In the genomic region with DNA sequence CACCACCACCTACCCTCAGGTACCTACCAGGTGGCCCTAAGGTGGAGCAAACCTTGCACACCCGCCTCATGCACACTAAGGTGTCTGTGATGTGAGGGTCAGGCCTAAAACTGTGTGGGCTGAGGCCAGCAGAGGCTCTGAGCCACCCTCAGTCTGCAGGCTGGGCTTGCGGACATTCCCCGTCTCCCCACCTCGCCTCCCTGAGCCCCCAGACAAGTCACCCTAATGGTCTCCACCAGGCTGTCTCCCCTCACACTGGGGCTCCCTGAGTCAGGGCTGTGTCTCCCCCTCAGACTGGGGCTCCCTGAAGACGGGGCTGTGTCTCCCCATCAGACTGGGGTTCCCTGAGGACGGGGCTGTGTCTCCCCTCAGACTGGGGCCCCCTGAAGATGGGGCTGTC, we compare ENCODE assay signal across 21 cellular contexts. TPM values are rescaled to one million over a fixed set of nuclear protein-coding genes. Genes with fewer than 3 reads are reported as not detected.
DNase-seq lines count a peak whose midpoint lies in the region; ATAC-seq, FAIRE-seq and TF ChIP-seq lines count a peak whose summit lies in the region.
"Had no signal": no experiment of that assay in that cellular context is flagged by ENCODE, and none has a peak within 500 bp of the region (broad histone marks: within the 10 kb centered on the region; RNA-seq: fewer than 3 reads in every experiment).

No MANE protein-coding gene starts in this region.

- no peak overlapping the region for H3K4me3 ChIP-seq in astrocyte (ENCODE audit: insufficient read depth, low read depth, low read length)
- no peak overlapping the region for H3K4me3 ChIP-seq in left lung
- H3K4me3 ChIP-seq in neuron (ENCODE audit: low read length), result no peak overlapping the region
- H3K4me3 ChIP-seq: A549, HAP-1, MG63 had no signal

- H2AK5ac ChIP-seq in H9 (ENCODE audit: insufficient read length, low read length), result no peak overlapping the region

- H3K36me3 Mint-ChIP-seq in H9 (ENCODE audit: insufficient read depth in 1 of 3, low read depth in 3 of 3) (peaks cover 6 to 21% (median 11%) of the 10 kb centered on the region in 3 experiments), astrocyte (ENCODE audit: low read depth, unreplicated experiment) (peaks cover 2% of the 10 kb centered on the region)
- H3K36me3 Mint-ChIP-seq: CD4-positive, alpha-beta memory T cell had no signal

- H2AFZ ChIP-seq in H9 (ENCODE audit: low read length) (no peak overlapping the region), astrocyte (ENCODE audit: low read depth, low read length) (no peak overlapping the region), neuron (ENCODE audit: low read depth, low read length) (peak overlapping the region; percentile 29)

- H3K36me3 ChIP-seq in astrocyte (ENCODE audit: insufficient read depth, low read length) (no peaks in the 10 kb centered on the region), left lung (no peaks in the 10 kb centered on the region), neuron (ENCODE audit: insufficient read depth, low read length) (no peaks in the 10 kb centered on the region)
- H3K36me3 ChIP-seq: HAP-1, MG63 had no signal

- no peak overlapping the region for H3K18ac ChIP-seq in H9 (ENCODE audit: insufficient read length, low read depth, low read length)

- H2BK20ac ChIP-seq in H9 (ENCODE audit: low read depth, low read length, poor library complexity, severe bottlenecking), result no peak overlapping the region

- H3K27ac ChIP-seq in H9 (ENCODE audit: insufficient read length, low read depth, low read length) (no peak overlapping the region), astrocyte (ENCODE audit: low read depth, low read length) (no peak overlapping the region), left lung (no peak overlapping the region)
- H3K27ac ChIP-seq: A549 had no signal

- H4K5ac ChIP-seq in H9 (ENCODE audit: insufficient read length, low read depth, low read length), result no peak overlapping the region

- no peak overlapping the region for H2BK120ac ChIP-seq in H9 (ENCODE audit: low read depth, low read length, poor library complexity, severe bottlenecking)

- H3K4me2 ChIP-seq in H9 (ENCODE audit: insufficient read depth, insufficient read length, low read length) (no peak overlapping the region), astrocyte (ENCODE audit: low read length) (peak overlapping the region; percentile 23)
- H3K4me2 ChIP-seq: A549 had no signal

- no peaks in the 10 kb centered on the region for H3K23me2 ChIP-seq in H9 (ENCODE audit: insufficient read length, low read depth, low read length, poor library complexity, severe bottlenecking)

- H3K9me3 ChIP-seq in H9 (ENCODE audit: control insufficient read depth, low read depth, low read length) (no peaks in the 10 kb centered on the region), astrocyte (ENCODE audit: insufficient read depth, low read depth, low read length) (peaks cover 13% of the 10 kb centered on the region), left lung (peaks cover 0 to 7% of the 10 kb centered on the region in 2 donors), neuron (ENCODE audit: low read length) (peaks cover 5% of the 10 kb centered on the region)

- no peak overlapping the region for H3K4me3 Mint-ChIP-seq in H9
- peak overlapping the region; percentile 20 for H3K4me3 Mint-ChIP-seq in astrocyte (ENCODE audit: unreplicated experiment)
- H3K4me3 Mint-ChIP-seq: CD4-positive, alpha-beta memory T cell had no signal

- no peak for TF ChIP-seq CTCF in H9 (conservative IDR thresholded peaks at IDR 0.05)
- no peak for TF ChIP-seq CTCF in astrocyte (IDR thresholded peaks at IDR 0.05; ENCODE audit: insufficient read depth, low read depth, low read length)
- TF ChIP-seq CTCF in left lung (IDR thresholded peaks at IDR 0.05), result no peak

- H3K4ac ChIP-seq in H9 (ENCODE audit: low read depth, low read length), result no peak overlapping the region

- H3K79me1 ChIP-seq in H9 (ENCODE audit: insufficient read depth, low read depth, low read length, poor library complexity, severe bottlenecking), result no peaks in the 10 kb centered on the region

- no peak overlapping the region; the same call in 1 of the 2 replicates for H3K14ac ChIP-seq in H9 (ENCODE audit: insufficient read depth, low read length)

- no peak overlapping the region for H4K91ac ChIP-seq in H9 (ENCODE audit: insufficient read length, low read depth, low read length)

- H2BK5ac ChIP-seq in H9 (ENCODE audit: insufficient read length, low read length), result no peak overlapping the region

- H3K79me2 ChIP-seq in H9 (ENCODE audit: insufficient read depth, low read length) (no peaks in the 10 kb centered on the region), astrocyte (ENCODE audit: insufficient read depth, low read length) (no peaks in the 10 kb centered on the region)

- H3K4me1 ChIP-seq in H9 (ENCODE audit: insufficient read depth, low read length) (no peaks in the 10 kb centered on the region; the same call in 1 of the 2 replicates), astrocyte (ENCODE audit: insufficient read depth, low read length) (peaks cover 11% of the 10 kb centered on the region), left lung (no peaks in the 10 kb centered on the region), neuron (ENCODE audit: insufficient read depth, low read length) (peaks cover 13% of the 10 kb centered on the region)
- H3K4me1 ChIP-seq: A549 had no signal

- H3K9me3 Mint-ChIP-seq in H9, result peaks cover 16 to 21% of the 10 kb centered on the region in 2 experiments
- peaks cover 10% of the 10 kb centered on the region for H3K9me3 Mint-ChIP-seq in astrocyte (ENCODE audit: unreplicated experiment)

- H2BK12ac ChIP-seq in H9 (ENCODE audit: insufficient read length, low read depth, low read length), result no peak overlapping the region

- H3K27me3 ChIP-seq in H9 (ENCODE audit: insufficient read depth, low read length), result no peaks in the 10 kb centered on the region
- H3K27me3 ChIP-seq in astrocyte (ENCODE audit: insufficient read depth, low read length), result no peaks in the 10 kb centered on the region
- no peaks in the 10 kb centered on the region for H3K27me3 ChIP-seq in left lung
- peaks cover 2% of the 10 kb centered on the region for H3K27me3 ChIP-seq in neuron (ENCODE audit: insufficient read depth, low read length)
- H3K27me3 ChIP-seq: MG63 had no signal

- H3K27ac Mint-ChIP-seq in H9 (peak overlapping the region; percentile 78 to 85 (median 83); a peak in 3 of 7 replicates), astrocyte (ENCODE audit: unreplicated experiment) (no peak overlapping the region)

- no peak for FAIRE-seq in astrocyte (lab: Jason Lieb, UNC)
- FAIRE-seq: A549 had no signal

- H3K4me1 Mint-ChIP-seq in H9, result peaks cover 15 to 21% of the 10 kb centered on the region in 2 experiments
- peaks cover 10% of the 10 kb centered on the region for H3K4me1 Mint-ChIP-seq in astrocyte (ENCODE audit: low read depth, unreplicated experiment)

- no peak overlapping the region for H2BK15ac ChIP-seq in H9 (ENCODE audit: low read depth, low read length)

- no peak overlapping the region for H3K9ac ChIP-seq in H9 (ENCODE audit: extremely low read depth, insufficient read length, low read length)
- H3K9ac ChIP-seq in astrocyte (ENCODE audit: low read length), result no peak overlapping the region

- peaks cover 7% of the 10 kb centered on the region; the same call in 1 of the 2 replicates for H3K27me3 Mint-ChIP-seq in H9 (ENCODE audit: low read depth)
- H3K27me3 Mint-ChIP-seq in astrocyte (ENCODE audit: low read depth, unreplicated experiment), result peaks cover 5% of the 10 kb centered on the region
- H3K27me3 Mint-ChIP-seq: CD4-positive, alpha-beta memory T cell had no signal

- H4K8ac ChIP-seq in H9 (replicated peaks; ENCODE audit: insufficient read length, low read depth, low read length), result no peak overlapping the region

- peak; percentile 7 for ATAC-seq in left lung
- ATAC-seq in HG02852 (IDR thresholded peaks at IDR 0.05; ENCODE audit: unreplicated experiment), result no peak
- ATAC-seq: A549, SK-N-SH treated with all-trans-retinoic acid at 6 μM for 48 hours had no signal

- no peak overlapping the region for H3K23ac ChIP-seq in H9 (ENCODE audit: insufficient read length, low read depth, low read length)

- H4K20me1 ChIP-seq in H9 (ENCODE audit: control insufficient read depth, insufficient read depth, insufficient read length), result no peaks in the 10 kb centered on the region
- H4K20me1 ChIP-seq in astrocyte (ENCODE audit: insufficient read depth, low read length), result no peaks in the 10 kb centered on the region

- no CpG with 5 or more reads among the region's 6 CpGs for WGBS in H9 (ENCODE audit: extremely low coverage, insufficient read length, low lambda C conversion rate)

- no peak overlapping the region for H3T11ph ChIP-seq in H9 (ENCODE audit: low read length)

- intact Hi-C loops in left lung (cut with DNase I), result no loop called here

- no peak for DNase-seq in H9
- DNase-seq in astrocyte (ENCODE audit: low read depth), result no peak
- no peak for DNase-seq in left lung
- no peak for DNase-seq in NCI-H1048 (lab: John Stamatoyannopoulos, UW)
- DNase-seq in stimulated activated CD4-positive, alpha-beta T cell treated with anti-CD3 and anti-CD28 coated beads, Interleukin-4, amount 100 ng/mL, for 4 hours, result no peak
- DNase-seq: CD4-positive, alpha-beta memory T cell; DMS153; GDM1; Karpas-422; MG63; NCI-H2081 treated with DMSO at 0.1 percent for 48 hours; NCI-H510A treated with DMSO at 0.1 percent for 48 hours; NCI-H774; SIG-M5 had no signal

- no peak overlapping the region for H3K56ac ChIP-seq in H9 (ENCODE audit: insufficient read length, low read depth, low read length)

RNA-seq across cellular contexts. Expression of a gene that starts 12.5 kb away (rescaled TPM):
- total RNA-seq in H9 (2021) (0.31 and 0.39 TPM in 2 replicates), astrocyte (not detected in 2 replicates), left lung (1 to 10 TPM; 1.7 to 1.9 TPM)
- total RNA-seq: CD4-positive, alpha-beta memory T cell; Daoy; OCI-LY7 had no signal

RNA-seq across cellular contexts. Expression of a gene that starts 36.0 kb away (rescaled TPM):
- 25.6 and 30.2 TPM in 2 replicates for total RNA-seq in H9 (2021)
- total RNA-seq in astrocyte, result 25.8 and 27.4 TPM in 2 replicates
- 10 to 100 TPM; 16.8 to 20.4 TPM for total RNA-seq in left lung
